8 cellular contexts compared by ENCODE assay signal in the genomic region with DNA sequence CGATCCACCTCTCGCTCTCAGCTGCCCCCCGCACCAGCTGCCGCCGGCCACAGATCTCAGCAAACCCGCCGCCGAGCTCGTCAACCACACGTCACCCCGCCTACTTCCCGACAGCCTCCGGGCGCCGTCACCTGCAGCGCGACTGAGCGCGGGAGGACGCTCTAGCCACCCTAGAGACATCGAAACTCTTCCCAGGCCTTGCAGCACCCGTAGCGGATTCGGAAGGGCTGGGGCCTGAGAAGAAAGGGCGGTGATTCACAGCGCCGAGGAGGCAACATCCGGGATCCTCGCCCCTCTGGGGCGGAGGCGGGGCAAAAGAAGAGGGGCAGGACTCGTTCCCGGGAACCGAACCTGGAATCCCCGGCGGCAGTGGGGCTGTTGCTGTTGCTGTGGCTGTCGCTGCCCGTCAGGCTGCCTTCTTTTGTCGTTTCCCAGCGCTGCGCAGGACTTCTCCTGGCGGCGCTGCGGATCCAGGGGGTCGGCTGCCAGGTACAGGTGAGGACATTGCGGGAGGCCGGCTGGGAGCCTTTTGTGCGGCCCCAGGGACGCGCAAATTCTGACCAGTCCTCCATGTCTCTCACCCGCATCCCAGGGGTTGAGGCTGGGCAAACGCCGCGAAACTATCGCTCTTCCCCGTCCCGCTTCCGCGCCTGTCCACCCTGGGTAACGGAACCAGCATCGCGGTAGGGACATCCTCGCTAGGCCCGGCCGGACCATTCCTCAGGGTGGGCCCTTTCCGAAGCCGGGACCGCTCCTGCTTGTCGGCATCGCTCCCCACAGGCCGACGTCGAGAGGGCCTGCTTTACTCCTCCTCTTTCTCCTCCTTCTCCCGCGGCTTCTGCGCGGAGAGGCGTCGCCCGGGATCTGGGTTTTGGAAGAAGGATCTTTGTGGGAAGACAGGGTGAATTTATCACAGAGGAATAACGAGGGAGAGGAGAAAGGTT.
A peak's percentile ranks its signal among the peaks of the same experiment; 100 is the strongest.
DNase-seq lines count a peak whose midpoint lies in the region; ATAC-seq and TF ChIP-seq lines count a peak whose summit lies in the region.

Gene RO60, plus strand, starts transcription at position 331 of the 944 bp plus-strand sequence. CDS start 9,443 bp downstream, outside the sequence.
A gene with protein sequence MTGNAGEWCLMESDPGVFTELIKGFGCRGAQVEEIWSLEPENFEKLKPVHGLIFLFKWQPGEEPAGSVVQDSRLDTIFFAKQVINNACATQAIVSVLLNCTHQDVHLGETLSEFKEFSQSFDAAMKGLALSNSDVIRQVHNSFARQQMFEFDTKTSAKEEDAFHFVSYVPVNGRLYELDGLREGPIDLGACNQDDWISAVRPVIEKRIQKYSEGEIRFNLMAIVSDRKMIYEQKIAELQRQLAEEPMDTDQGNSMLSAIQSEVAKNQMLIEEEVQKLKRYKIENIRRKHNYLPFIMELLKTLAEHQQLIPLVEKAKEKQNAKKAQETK (minus strand): TSS at position 79 of the 944 bp plus-strand sequence. CDS start 100 bp downstream, outside the sequence.

- H3K4me3 Mint-ChIP-seq in central memory CD8-positive, alpha-beta T cell: peak within 1 kb of the TSS; percentile 91

- peaks cover 18% of the 10 kb centered on the region for H3K36me3 Mint-ChIP-seq in central memory CD8-positive, alpha-beta T cell (ENCODE audit: insufficient read depth)

- H3K9me3 Mint-ChIP-seq in central memory CD8-positive, alpha-beta T cell: no peaks in the 10 kb centered on the region

- peak; percentile 94 for DNase-seq in AG09319 (ENCODE audit: extremely low read depth, low read depth)
- DNase-seq in NCI-H446 (lab: John Stamatoyannopoulos, UW): peak; percentile 97 to 99
- peak; percentile 87 for DNase-seq in activated CD4-positive, CD25-positive, alpha-beta regulatory T cell treated with anti-CD3 and anti-CD28 coated beads, Interleukin-2, amount 50 U/mL, for 16 hours (ENCODE audit: low read depth, low spot score)
- peak; percentile 87 to 92 for DNase-seq in central memory CD8-positive, alpha-beta T cell (ENCODE audit: low spot score in 2 of 2)
- DNase-seq in iris pigment epithelial cell (ENCODE audit: low read depth): peak; percentile 99
- peak; percentile 88 for DNase-seq in stimulated activated CD4-positive, alpha-beta T cell treated with anti-CD3 and anti-CD28 coated beads, Interleukin-12 subunit alpha, Interleukin-12 subunit beta, amount 100 ng/mL, for 4 hours

- peak; percentile 2; the same call in 1 of the 2 replicates for TF ChIP-seq CTCF in AG09319 (IDR thresholded peaks at IDR 0.05; ENCODE audit: low read depth, low read length)

- H3K4me1 Mint-ChIP-seq in central memory CD8-positive, alpha-beta T cell: peaks cover 62% of the 10 kb centered on the region

- no peaks in the 10 kb centered on the region for H3K27me3 Mint-ChIP-seq in central memory CD8-positive, alpha-beta T cell

- ATAC-seq in GM19025 (IDR thresholded peaks at IDR 0.05; ENCODE audit: low read depth, unreplicated experiment) (peak; percentile 91), HG03342 (IDR thresholded peaks at IDR 0.05; ENCODE audit: unreplicated experiment) (peak; percentile 95)
- peak; percentile 95 for ATAC-seq in central memory CD8-positive, alpha-beta T cell (replicated peaks; ENCODE audit: extremely low read depth, poor library complexity, severe bottlenecking)

- H3K27ac Mint-ChIP-seq in central memory CD8-positive, alpha-beta T cell (ENCODE audit: low read depth): peak within 1 kb of the TSS; percentile 95

Comparison
In these comparisons a context has a peak if more than half of its experiments do, and no peak if none do; other contexts are left out.
1. Peak in every context shown above with its lines: DNase-seq and ATAC-seq.